ENCODE assay signal across 27 cellular contexts in genomic region chr12:16950041-16950677, GRCh38.
DNase-seq lines count a peak whose midpoint lies in the region; ATAC-seq and TF ChIP-seq lines count a peak whose summit lies in the region.
"Had no signal": no experiment of that assay in that cellular context is flagged by ENCODE, and none has a peak within 500 bp of the region (broad histone marks: within the 10 kb centered on the region; RNA-seq: fewer than 3 reads in every experiment).

No MANE protein-coding gene starts in this region.

- ATAC-seq in GM23338 = peak; percentile 96
- no peak for ATAC-seq in CD8-positive, alpha-beta T cell
- ATAC-seq: A549; stimulated activated naive CD8-positive, alpha-beta T cell treated with anti-CD3 and anti-CD28 coated beads, Interleukin-15, amount 100 ng/mL, for 72 hours had no signal

- peak overlapping the region; percentile 75 for H2AFZ ChIP-seq in GM23338
- H2AFZ ChIP-seq in neural progenitor cell (replicated peaks) = no peak overlapping the region

- no peak overlapping the region for H3K27ac ChIP-seq in GM23338 (ENCODE audit: low read depth)
- H3K27ac ChIP-seq in neural progenitor cell = no peak overlapping the region
- H3K27ac ChIP-seq in CD8-positive, alpha-beta T cell (ENCODE audit: low read depth, low read length) = no peak overlapping the region
- H3K27ac ChIP-seq: A549, prostate gland, RWPE1, vagina had no signal

- no peaks in the 10 kb centered on the region for H3K36me3 ChIP-seq in GM23338 (ENCODE audit: insufficient read depth)
- H3K36me3 ChIP-seq in NT2/D1 (ENCODE audit: insufficient read depth, insufficient read length, low read length) = no peaks in the 10 kb centered on the region
- H3K36me3 ChIP-seq in neural progenitor cell = no peaks in the 10 kb centered on the region
- H3K36me3 ChIP-seq in CD8-positive, alpha-beta T cell (ENCODE audit: insufficient read depth, low read length) = no peaks in the 10 kb centered on the region
- H3K36me3 ChIP-seq: prostate gland, vagina had no signal

- H3K9me3 ChIP-seq in NT2/D1 (ENCODE audit: insufficient read depth, low read length) (no peaks in the 10 kb centered on the region), neural progenitor cell (ENCODE audit: low read depth) (no peaks in the 10 kb centered on the region)
- peaks cover 3% of the 10 kb centered on the region for H3K9me3 ChIP-seq in CD8-positive, alpha-beta T cell (ENCODE audit: low read length)
- H3K9me3 ChIP-seq: A549, prostate gland, vagina had no signal

- H3K27me3 ChIP-seq in GM23338 (ENCODE audit: insufficient read depth) = no peaks in the 10 kb centered on the region
- no peaks in the 10 kb centered on the region for H3K27me3 ChIP-seq in NT2/D1 (ENCODE audit: insufficient read depth, insufficient read length)
- no peaks in the 10 kb centered on the region for H3K27me3 ChIP-seq in neural progenitor cell
- no peaks in the 10 kb centered on the region for H3K27me3 ChIP-seq in CD8-positive, alpha-beta T cell (ENCODE audit: insufficient read depth, low read length)
- H3K27me3 ChIP-seq: vagina had no signal

- H3K27ac Mint-ChIP-seq in GM23338 = 0 out of 2 replicates have a peak overlapping the region, but pooled peaks have one; percentile 65
- peak overlapping the region; percentile 89 for H3K27ac Mint-ChIP-seq in glutamatergic neuron (ENCODE audit: unreplicated experiment)
- peak overlapping the region; percentile 26 for H3K27ac Mint-ChIP-seq in neural progenitor cell
- H3K27ac Mint-ChIP-seq in CD8-positive, alpha-beta T cell = no peak overlapping the region
- H3K27ac Mint-ChIP-seq: activated naive CD8-positive, alpha-beta T cell treated with anti-CD3 and anti-CD28 coated beads, Interleukin-2, amount 10 ng/mL, durations not matched to agents 7 days and 5 days had no signal

- no peak overlapping the region for H3K9ac ChIP-seq in NT2/D1 (ENCODE audit: insufficient read length, low read depth)
- no peak overlapping the region for H3K9ac ChIP-seq in neural progenitor cell

- intact Hi-C loops in CD8-positive, alpha-beta T cell (cut with DNase I, micrococcal nuclease) = no loop called here

- H3K79me2 ChIP-seq in GM23338 (replicated peaks; ENCODE audit: insufficient read depth) (no peaks in the 10 kb centered on the region), neural progenitor cell (ENCODE audit: low read depth) (no peaks in the 10 kb centered on the region)

- H3K27me3 Mint-ChIP-seq in GM23338 (ENCODE audit: insufficient read depth, low read depth, poor library complexity) (no peaks in the 10 kb centered on the region), glutamatergic neuron (ENCODE audit: unreplicated experiment) (peaks cover 4% of the 10 kb centered on the region), neural progenitor cell (ENCODE audit: insufficient read depth, low read depth) (no peaks in the 10 kb centered on the region)
- no peaks in the 10 kb centered on the region for H3K27me3 Mint-ChIP-seq in CD8-positive, alpha-beta T cell (ENCODE audit: low read depth)
- H3K27me3 Mint-ChIP-seq: activated naive CD8-positive, alpha-beta T cell treated with anti-CD3 and anti-CD28 coated beads, Interleukin-2, amount 10 ng/mL, durations not matched to agents 7 days and 5 days; CD4-positive, alpha-beta memory T cell; stimulated activated naive CD8-positive, alpha-beta T cell treated with anti-CD3 and anti-CD28 coated beads, Interleukin-15, amount 100 ng/mL, for 72 hours had no signal

- H3K4me2 ChIP-seq in GM23338 (0 out of 2 replicates have a peak overlapping the region, but pooled peaks have one; percentile 11), neural progenitor cell (peak overlapping the region; percentile 45)
- H3K4me2 ChIP-seq: A549 had no signal

- no peaks in the 10 kb centered on the region for H3K9me2 ChIP-seq in GM23338 (ENCODE audit: insufficient read depth)

- H3F3A ChIP-seq in GM23338 (replicated peaks; ENCODE audit: low read depth) (no peaks in the 10 kb centered on the region), neural progenitor cell (ENCODE audit: low read depth) (peaks cover 17% of the 10 kb centered on the region)

- CTCF ChIA-PET in CD8-positive, alpha-beta T cell (lab: Charles Lee) = no interaction called here

- H3K4me3 ChIP-seq in GM23338 (no peak overlapping the region), NT2/D1 (ENCODE audit: insufficient read length, low read depth) (no peak overlapping the region), neural progenitor cell (no peak overlapping the region)
- H3K4me3 ChIP-seq in CD8-positive, alpha-beta T cell (ENCODE audit: low read depth, low read length) = no peak overlapping the region
- H3K4me3 ChIP-seq: A549, prostate gland, vagina had no signal

- H3K4me1 ChIP-seq in GM23338 (ENCODE audit: insufficient read depth) (no peaks in the 10 kb centered on the region), NT2/D1 (ENCODE audit: insufficient read depth, insufficient read length) (peaks cover 4% of the 10 kb centered on the region), neural progenitor cell (peaks cover 22% of the 10 kb centered on the region)
- H3K4me1 ChIP-seq in CD8-positive, alpha-beta T cell (ENCODE audit: insufficient read depth, low read length) = no peaks in the 10 kb centered on the region
- H3K4me1 ChIP-seq: prostate gland, vagina had no signal

- POLR2A ChIA-PET in CD8-positive, alpha-beta T cell (lab: Charles Lee) = no interaction called here

- H3K9me3 Mint-ChIP-seq in GM23338 = no peaks in the 10 kb centered on the region
- H3K9me3 Mint-ChIP-seq in glutamatergic neuron (ENCODE audit: unreplicated experiment) = peaks cover 3% of the 10 kb centered on the region
- no peaks in the 10 kb centered on the region for H3K9me3 Mint-ChIP-seq in neural progenitor cell
- peaks cover 15% of the 10 kb centered on the region for H3K9me3 Mint-ChIP-seq in CD8-positive, alpha-beta T cell

- TF ChIP-seq CTCF in GM23338 (conservative IDR thresholded peaks at IDR 0.05; ENCODE audit: low read depth in 2 of 2) (peak; percentile 19 to 47; a peak in 3 of 4 replicates), glutamatergic neuron (IDR thresholded peaks at IDR 0.05; ENCODE audit: partially characterized antibody, unreplicated experiment) (no peak), neural progenitor cell (IDR thresholded peaks at IDR 0.05) (peak; percentile 38)
- TF ChIP-seq CTCF in CD8-positive, alpha-beta T cell (IDR thresholded peaks at IDR 0.05) = no peak

- no peak overlapping the region for H3K4me3 Mint-ChIP-seq in GM23338
- peak overlapping the region; percentile 69 for H3K4me3 Mint-ChIP-seq in glutamatergic neuron (ENCODE audit: unreplicated experiment)
- no peak overlapping the region for H3K4me3 Mint-ChIP-seq in neural progenitor cell
- no peak overlapping the region for H3K4me3 Mint-ChIP-seq in CD8-positive, alpha-beta T cell
- H3K4me3 Mint-ChIP-seq: activated naive CD8-positive, alpha-beta T cell treated with anti-CD3 and anti-CD28 coated beads, Interleukin-2, amount 10 ng/mL, durations not matched to agents 7 days and 5 days; CD4-positive, alpha-beta memory T cell; stimulated activated naive CD8-positive, alpha-beta T cell treated with anti-CD3 and anti-CD28 coated beads, Interleukin-15, amount 100 ng/mL, for 72 hours had no signal

- H3K36me3 Mint-ChIP-seq in GM23338 (ENCODE audit: low read depth) (no peaks in the 10 kb centered on the region), glutamatergic neuron (ENCODE audit: unreplicated experiment) (no peaks in the 10 kb centered on the region), neural progenitor cell (no peaks in the 10 kb centered on the region)
- H3K36me3 Mint-ChIP-seq in CD8-positive, alpha-beta T cell = no peaks in the 10 kb centered on the region
- H3K36me3 Mint-ChIP-seq: activated naive CD8-positive, alpha-beta T cell treated with anti-CD3 and anti-CD28 coated beads, Interleukin-2, amount 10 ng/mL, durations not matched to agents 7 days and 5 days; CD4-positive, alpha-beta memory T cell had no signal

- H3K4me1 Mint-ChIP-seq in GM23338 (peaks cover 13% of the 10 kb centered on the region), glutamatergic neuron (ENCODE audit: low read depth, unreplicated experiment) (peaks cover 24% of the 10 kb centered on the region), neural progenitor cell (peaks cover 22% of the 10 kb centered on the region)
- no peaks in the 10 kb centered on the region for H3K4me1 Mint-ChIP-seq in CD8-positive, alpha-beta T cell (ENCODE audit: low read depth)
- H3K4me1 Mint-ChIP-seq: activated naive CD8-positive, alpha-beta T cell treated with anti-CD3 and anti-CD28 coated beads, Interleukin-2, amount 10 ng/mL, durations not matched to agents 7 days and 5 days; CD4-positive, alpha-beta memory T cell; stimulated activated naive CD8-positive, alpha-beta T cell treated with anti-CD3 and anti-CD28 coated beads, Interleukin-15, amount 100 ng/mL, for 72 hours had no signal

- DNase-seq in GM23338 (ENCODE audit: low spot score) (peak; percentile 59), NT2/D1 (ENCODE audit: low read depth, low spot score) (peak; percentile 36), glutamatergic neuron (peak; percentile 75), neural progenitor cell (ENCODE audit: low spot score) (peak; percentile 76), DMS 273 (lab: John Stamatoyannopoulos, UW; ENCODE audit: unreplicated experiment) (no peak), cerebellum (ENCODE audit: low spot score) (no peak)
- no peak for DNase-seq in CD8-positive, alpha-beta T cell
- no peak for DNase-seq in stimulated activated naive CD4-positive, alpha-beta T cell (lab: John Stamatoyannopoulos, UW)
- DNase-seq: activated CD4-positive, alpha-beta T cell treated with anti-CD3 and anti-CD28 coated beads for 48 hours; activated gamma-delta T cell; activated naive CD8-positive, alpha-beta T cell treated with anti-CD3 and anti-CD28 coated beads, Interleukin-2, amount 10 ng/mL, durations not matched to agents 7 days and 5 days; activated T-cell treated with anti-CD3 and anti-CD28 coated beads, Interleukin-2, amount 50 U/mL, for 1 hour; AML-193; CD4-positive, alpha-beta memory T cell; central memory CD4-positive, alpha-beta T cell; KBM-7; mammary epithelial cell; NCI-H1105; NCI-H2081; NCI-H345; NCI-H774; stimulated activated naive CD8-positive, alpha-beta T cell treated with anti-CD3 and anti-CD28 coated beads, Interleukin-15, amount 100 ng/mL, for 72 hours; T-helper 2 cell had no signal

- H4K20me1 ChIP-seq in GM23338 (replicated peaks; ENCODE audit: insufficient read depth) = no peaks in the 10 kb centered on the region
- no peaks in the 10 kb centered on the region for H4K20me1 ChIP-seq in neural progenitor cell (ENCODE audit: low read depth)

TF ChIP-seq in GM23338, 12 proteins besides CTCF, POLR2A, EP300 and RAD21:
- TF ChIP-seq, protein P1, sequence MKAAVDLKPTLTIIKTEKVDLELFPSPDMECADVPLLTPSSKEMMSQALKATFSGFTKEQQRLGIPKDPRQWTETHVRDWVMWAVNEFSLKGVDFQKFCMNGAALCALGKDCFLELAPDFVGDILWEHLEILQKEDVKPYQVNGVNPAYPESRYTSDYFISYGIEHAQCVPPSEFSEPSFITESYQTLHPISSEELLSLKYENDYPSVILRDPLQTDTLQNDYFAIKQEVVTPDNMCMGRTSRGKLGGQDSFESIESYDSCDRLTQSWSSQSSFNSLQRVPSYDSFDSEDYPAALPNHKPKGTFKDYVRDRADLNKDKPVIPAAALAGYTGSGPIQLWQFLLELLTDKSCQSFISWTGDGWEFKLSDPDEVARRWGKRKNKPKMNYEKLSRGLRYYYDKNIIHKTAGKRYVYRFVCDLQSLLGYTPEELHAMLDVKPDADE (IDR thresholded peaks at IDR 0.05) = no peak
- TF ChIP-seq ZNF114 (CRISPR knock-in tag; IDR thresholded peaks at IDR 0.05) (no peak), CREB1 (CRISPR knock-in tag; IDR thresholded peaks at IDR 0.05; ENCODE audit: low read depth) (no peak)
TF ChIP-seq in GM23338: peak in this region for 0.

Comparison
In these comparisons a context has a peak if more than half of its experiments do, and no peak if none do; other contexts are left out.
1. DNase-seq: peak in GM23338 (single experiment), NT2/D1 (single experiment), glutamatergic neuron (single experiment) and neural progenitor cell (single experiment); none in CD8-positive, alpha-beta T cell (0 of 7), DMS 273 (single experiment), cerebellum (single experiment) and stimulated activated naive CD4-positive, alpha-beta T cell (0 of 6).
2. CTCF ChIP-seq: peak in GM23338 (2 of 2) and neural progenitor cell (single experiment); none in glutamatergic neuron (single experiment) and CD8-positive, alpha-beta T cell (single experiment).